Comparison of ENCODE assay signal across 8 cellular contexts in genomic region chr5:139689631-139690384, GRCh38. TPM values are rescaled to one million over a fixed set of nuclear protein-coding genes. Genes with fewer than 3 reads are reported as not detected.
DNase-seq lines count a peak whose midpoint lies in the region; ATAC-seq and TF ChIP-seq lines count a peak whose summit lies in the region.

No MANE protein-coding gene starts in this region.

- no peaks in the 10 kb centered on the region for H3K27me3 Mint-ChIP-seq in CD4-positive, alpha-beta T cell
- H3K27me3 Mint-ChIP-seq in activated T-helper 17 cell treated with anti-CD3 and anti-CD28 coated beads, Interleukin-2, amount 50 U/mL, for 72 hours, result no peaks in the 10 kb centered on the region

- ATAC-seq in CD4-positive, alpha-beta T cell (ENCODE audit: poor library complexity), result peak; percentile 51
- ATAC-seq in HG03354 (IDR thresholded peaks at IDR 0.05; ENCODE audit: poor library complexity, severe bottlenecking, unreplicated experiment) (peak; percentile 47), HG03135 (IDR thresholded peaks at IDR 0.05; ENCODE audit: unreplicated experiment) (no peak), HG03442 (IDR thresholded peaks at IDR 0.05; ENCODE audit: unreplicated experiment) (no peak)
- ATAC-seq in activated T-helper 17 cell treated with anti-CD3 and anti-CD28 coated beads, Interleukin-2, amount 50 U/mL, for 72 hours (replicated peaks), result peak; percentile 29

- no peaks in the 10 kb centered on the region for H3K9me3 ChIP-seq in CD4-positive, alpha-beta T cell (ENCODE audit: control insufficient read depth, low read length)

- intact Hi-C loops in CD4-positive, alpha-beta T cell (cut with DNase I, micrococcal nuclease), result loop anchor here (1.0 to 10.0 kb wide), 5 partner anchors 57 to 268 kb away; no protein-coding TSS in a partner anchor

- H3K4me1 Mint-ChIP-seq in CD4-positive, alpha-beta T cell (ENCODE audit: low read depth), result no peaks in the 10 kb centered on the region
- H3K4me1 Mint-ChIP-seq in activated T-helper 17 cell treated with anti-CD3 and anti-CD28 coated beads, Interleukin-2, amount 50 U/mL, for 72 hours, result no peaks in the 10 kb centered on the region

- H3K27me3 ChIP-seq in CD4-positive, alpha-beta T cell (ENCODE audit: control insufficient read depth, insufficient read depth, low read length), result no peaks in the 10 kb centered on the region

- H3K9me3 Mint-ChIP-seq in CD4-positive, alpha-beta T cell, result no peaks in the 10 kb centered on the region
- no peaks in the 10 kb centered on the region for H3K9me3 Mint-ChIP-seq in activated T-helper 17 cell treated with anti-CD3 and anti-CD28 coated beads, Interleukin-2, amount 50 U/mL, for 72 hours

- DNase-seq in CD4-positive, alpha-beta T cell, result no peak
- DNase-seq in iPS-NIHi7 (ENCODE audit: extremely low spot score), result peak; percentile 40
- peak in 13 of 49 donors; percentile 23 to 63 (median 50) for DNase-seq in substantia nigra (lab: John Stamatoyannopoulos, UW)
- no peak for DNase-seq in cerebellum (ENCODE audit: low spot score)

- H3K4me3 Mint-ChIP-seq in CD4-positive, alpha-beta T cell, result no peak overlapping the region
- H3K4me3 Mint-ChIP-seq in activated T-helper 17 cell treated with anti-CD3 and anti-CD28 coated beads, Interleukin-2, amount 50 U/mL, for 72 hours, result no peak overlapping the region

- POLR2A ChIA-PET in CD4-positive, alpha-beta T cell (lab: Charles Lee), result interaction anchor here (0.6 to 1.4 kb wide), 4 partner anchors 20 to 149 kb away, joined by 3 to 7 read pairs (median 4); no protein-coding TSS in a partner anchor

- no peaks in the 10 kb centered on the region for H3K36me3 Mint-ChIP-seq in CD4-positive, alpha-beta T cell (ENCODE audit: low read depth)
- H3K36me3 Mint-ChIP-seq in activated T-helper 17 cell treated with anti-CD3 and anti-CD28 coated beads, Interleukin-2, amount 50 U/mL, for 72 hours (ENCODE audit: low read depth), result no peaks in the 10 kb centered on the region

- CTCF ChIA-PET in CD4-positive, alpha-beta T cell (lab: Charles Lee), result interaction anchor here (1.3 to 2.0 kb wide), 6 partner anchors 13 to 76 kb away, joined by 4 to 19 read pairs (median 6); no protein-coding TSS in a partner anchor

- peak; percentile 34 for TF ChIP-seq CTCF in CD4-positive, alpha-beta T cell (IDR thresholded peaks at IDR 0.05)

- H3K27ac Mint-ChIP-seq in CD4-positive, alpha-beta T cell, result no peak overlapping the region
- no peak overlapping the region for H3K27ac Mint-ChIP-seq in activated T-helper 17 cell treated with anti-CD3 and anti-CD28 coated beads, Interleukin-2, amount 50 U/mL, for 72 hours

- H3K27ac ChIP-seq in CD4-positive, alpha-beta T cell (ENCODE audit: low read depth, low read length), result no peak overlapping the region
- peak overlapping the region; percentile 100 for H3K27ac ChIP-seq in substantia nigra (ENCODE audit: low read depth, low read length, poor library complexity, severe bottlenecking)

RNA-seq across cellular contexts. Expression of gene CXXC5, which starts 41.7 kb away (rescaled TPM):
- total RNA-seq in CD4-positive, alpha-beta T cell, result 1 to 10 TPM; 1.9 to 2.7 TPM
- 1 to 10 TPM in 1 of 2 donors, under 1 TPM in 1; 0.89 to 2.7 TPM for total RNA-seq in activated T-helper 17 cell treated with anti-CD3 and anti-CD28 coated beads, Interleukin-2, amount 50 U/mL, for 72 hours
- 76.6 TPM for total RNA-seq in cerebellum

Comparison
In these comparisons a context has a peak if more than half of its experiments do, and no peak if none do; other contexts are left out.
1. ATAC-seq: peak in CD4-positive, alpha-beta T cell (single experiment), HG03354 (single experiment) and activated T-helper 17 cell treated with anti-CD3 and anti-CD28 coated beads, Interleukin-2, amount 50 U/mL, for 72 hours (single experiment); none in HG03135 (single experiment) and HG03442 (single experiment).
2. RNA of gene CXXC5, which starts 41.7 kb away (total RNA-seq): 76.6 TPM in cerebellum (single experiment); 1.9 to 2.7 TPM in CD4-positive, alpha-beta T cell and 0.89 to 2.7 TPM in activated T-helper 17 cell treated with anti-CD3 and anti-CD28 coated beads, Interleukin-2, amount 50 U/mL, for 72 hours; every median in the first group is over 10 times any median in the second.